15 cellular contexts compared by ENCODE assay signal in the genomic region with DNA sequence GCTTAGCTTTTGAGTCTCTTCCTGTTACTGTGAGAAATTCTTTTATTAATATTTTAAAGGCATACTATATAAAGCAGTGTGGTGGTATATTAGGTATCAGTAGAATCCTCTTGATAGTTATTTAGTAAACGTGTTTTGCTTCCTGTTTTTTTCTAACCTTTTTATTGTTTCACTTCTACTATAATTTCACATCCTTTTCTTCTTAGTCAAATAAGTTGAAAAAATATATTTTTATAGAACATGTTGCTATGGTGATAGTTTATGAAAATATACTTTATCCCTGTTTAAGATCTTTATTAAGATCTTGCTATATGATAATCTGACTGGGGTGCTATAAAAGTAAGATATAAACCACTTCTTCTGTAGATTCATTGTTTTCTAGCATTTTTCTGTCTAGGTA. TPM values are rescaled to one million over a fixed set of nuclear protein-coding genes. Genes with fewer than 3 reads are reported as not detected.
DNase-seq lines count a peak whose midpoint lies in the region; ATAC-seq, FAIRE-seq and TF ChIP-seq lines count a peak whose summit lies in the region.
"Had no signal": no experiment of that assay in that cellular context is flagged by ENCODE, and none has a peak within 500 bp of the region (broad histone marks: within the 10 kb centered on the region; RNA-seq: fewer than 3 reads in every experiment).

No MANE protein-coding gene starts in this region.

- peaks cover 92% of the 10 kb centered on the region for H3K79me2 ChIP-seq in OCI-LY3 (ENCODE audit: low read length)

- H3K9me3 Mint-ChIP-seq in activated naive CD8-positive, alpha-beta T cell (ENCODE audit: low read depth) = peaks cover 5% of the 10 kb centered on the region
- peaks cover 2% of the 10 kb centered on the region for H3K9me3 Mint-ChIP-seq in activated naive CD8-positive, alpha-beta T cell treated with anti-CD3 and anti-CD28 coated beads for 36 hours
- peaks cover 3 to 4% of the 10 kb centered on the region in 2 donors for H3K9me3 Mint-ChIP-seq in stimulated activated naive B cell treated with anti-CD40 and anti-IgM and Interleukin-4, amounts not matched to agents 10 μg/mL and 1 μg/mL and 100 μg/mL, for 72 hours

- H3K4me1 Mint-ChIP-seq in activated naive CD8-positive, alpha-beta T cell (ENCODE audit: low read depth) = peaks cover 57% of the 10 kb centered on the region
- H3K4me1 Mint-ChIP-seq in activated naive CD8-positive, alpha-beta T cell treated with anti-CD3 and anti-CD28 coated beads for 36 hours = peaks cover 49% of the 10 kb centered on the region
- H3K4me1 Mint-ChIP-seq in stimulated activated naive B cell treated with anti-CD40 and anti-IgM and Interleukin-4, amounts not matched to agents 10 μg/mL and 1 μg/mL and 100 μg/mL, for 72 hours = peaks cover 27 to 63% of the 10 kb centered on the region in 2 donors

- H3K36me3 Mint-ChIP-seq in activated naive CD8-positive, alpha-beta T cell = peaks cover 8% of the 10 kb centered on the region
- peaks cover 22% of the 10 kb centered on the region for H3K36me3 Mint-ChIP-seq in activated naive CD8-positive, alpha-beta T cell treated with anti-CD3 and anti-CD28 coated beads for 36 hours
- H3K36me3 Mint-ChIP-seq in stimulated activated naive B cell treated with anti-CD40 and anti-IgM and Interleukin-4, amounts not matched to agents 10 μg/mL and 1 μg/mL and 100 μg/mL, for 72 hours = peaks cover 17 to 32% of the 10 kb centered on the region in 2 donors

- no peak for DNase-seq in activated naive CD8-positive, alpha-beta T cell treated with anti-CD3 and anti-CD28 coated beads for 36 hours
- no peak for DNase-seq in frontal cortex (ENCODE audit: low spot score in 2 of 2)
- DNase-seq in stimulated activated naive B cell treated with anti-CD40 and anti-IgM and Interleukin-4, amounts not matched to agents 10 μg/mL and 1 μg/mL and 100 μg/mL, for 72 hours = no peak
- no peak for DNase-seq in activated naive CD4-positive, alpha-beta T cell (lab: John Stamatoyannopoulos, UW)
- DNase-seq: activated effector memory CD4-positive, alpha-beta T cell treated with anti-CD3 and anti-CD28 coated beads, Interleukin-2, amount 50 U/mL, for 16 hours; hypothalamus; NCI-H2107; transverse colon had no signal

- peak overlapping the region; percentile 88 for H3K4me3 ChIP-seq in OCI-LY3 (ENCODE audit: low read length)
- H3K4me3 ChIP-seq: cardiac muscle cell, transverse colon had no signal

- peak overlapping the region; percentile 22 for H3K4me3 Mint-ChIP-seq in activated naive CD8-positive, alpha-beta T cell
- no peak overlapping the region for H3K4me3 Mint-ChIP-seq in activated naive CD8-positive, alpha-beta T cell treated with anti-CD3 and anti-CD28 coated beads for 36 hours
- H3K4me3 Mint-ChIP-seq in stimulated activated naive B cell treated with anti-CD40 and anti-IgM and Interleukin-4, amounts not matched to agents 10 μg/mL and 1 μg/mL and 100 μg/mL, for 72 hours = peak overlapping the region in 1 of 2 donors; percentile 96

- H4K20me1 ChIP-seq in OCI-LY3 (ENCODE audit: insufficient read depth, low read length) = no peaks in the 10 kb centered on the region

- H3K27ac ChIP-seq in OCI-LY3 (ENCODE audit: low read length) = peak overlapping the region; percentile 26; the same call in 1 of the 2 replicates
- H3K27ac ChIP-seq: cardiac muscle cell, transverse colon had no signal

- H3K9ac ChIP-seq in OCI-LY3 (ENCODE audit: low read length) = no peak overlapping the region

- no peak for TF ChIP-seq CTCF in OCI-LY3 (IDR thresholded peaks at IDR 0.05; ENCODE audit: low read depth, low read length)

- H3K4me2 ChIP-seq in OCI-LY3 (ENCODE audit: low read length) = peak overlapping the region; percentile 87

- peaks cover 26% of the 10 kb centered on the region for H3K4me1 ChIP-seq in OCI-LY3 (ENCODE audit: low read length)

- H3K27ac Mint-ChIP-seq in activated naive CD8-positive, alpha-beta T cell = no peak overlapping the region
- H3K27ac Mint-ChIP-seq in activated naive CD8-positive, alpha-beta T cell treated with anti-CD3 and anti-CD28 coated beads for 36 hours = no peak overlapping the region
- peak overlapping the region; percentile 17 for H3K27ac Mint-ChIP-seq in stimulated activated naive B cell treated with anti-CD40 and anti-IgM and Interleukin-4, amounts not matched to agents 10 μg/mL and 1 μg/mL and 100 μg/mL, for 72 hours
- H3K27ac Mint-ChIP-seq: T-helper 1 cell treated with Interleukin-12 subunit alpha and Interleukin-12 subunit beta and Interleukin-4 antibody, amounts not matched to agents 30 μg/mL and 1 μg/mL, for 36 hours had no signal

- H3K9me3 ChIP-seq in OCI-LY3 (ENCODE audit: insufficient read depth, low read length) = no peaks in the 10 kb centered on the region
- H3K9me3 ChIP-seq: transverse colon had no signal

- no peaks in the 10 kb centered on the region for H3K27me3 ChIP-seq in OCI-LY3 (ENCODE audit: low read depth, low read length)
- H3K27me3 ChIP-seq: cardiac muscle cell, transverse colon had no signal

- H2AFZ ChIP-seq in OCI-LY3 (ENCODE audit: low read depth, low read length) = no peak overlapping the region

- peak; percentile 72 for FAIRE-seq in frontal cortex (lab: Jason Lieb, UNC)
- FAIRE-seq: RCC 7860 had no signal

- H3K27me3 Mint-ChIP-seq in activated naive CD8-positive, alpha-beta T cell = no peaks in the 10 kb centered on the region
- no peaks in the 10 kb centered on the region for H3K27me3 Mint-ChIP-seq in activated naive CD8-positive, alpha-beta T cell treated with anti-CD3 and anti-CD28 coated beads for 36 hours
- no peaks in the 10 kb centered on the region for H3K27me3 Mint-ChIP-seq in stimulated activated naive B cell treated with anti-CD40 and anti-IgM and Interleukin-4, amounts not matched to agents 10 μg/mL and 1 μg/mL and 100 μg/mL, for 72 hours

- peaks cover 8% of the 10 kb centered on the region for H3K36me3 ChIP-seq in OCI-LY3 (replicated peaks; ENCODE audit: low read depth, low read length)
- H3K36me3 ChIP-seq: cardiac muscle cell, transverse colon had no signal

- no peak for ATAC-seq in stimulated activated naive B cell treated with anti-CD40 and anti-IgM and Interleukin-4, amounts not matched to agents 10 μg/mL and 1 μg/mL and 100 μg/mL, for 72 hours (replicated peaks)
- ATAC-seq in HG03039 (IDR thresholded peaks at IDR 0.05; ENCODE audit: unreplicated experiment) (no peak), HG02852 (IDR thresholded peaks at IDR 0.05; ENCODE audit: unreplicated experiment) (no peak)

RNA-seq across cellular contexts. Expression of a gene that starts 2.1 kb away (rescaled TPM):
- total RNA-seq in activated naive CD8-positive, alpha-beta T cell treated with anti-CD3 and anti-CD28 coated beads for 36 hours = 10 to 100 TPM; 25.2 to 28.6 TPM
- 39.9 TPM for total RNA-seq in frontal cortex

RNA-seq across cellular contexts. Expression of a gene that starts 2.4 kb away (rescaled TPM):
- 10 to 100 TPM; 23.3 to 24.2 TPM for total RNA-seq in activated naive CD8-positive, alpha-beta T cell treated with anti-CD3 and anti-CD28 coated beads for 36 hours
- total RNA-seq in frontal cortex = 53.8 TPM
